Comparison of ENCODE assay signal across 40 cellular contexts in the genomic region with DNA sequence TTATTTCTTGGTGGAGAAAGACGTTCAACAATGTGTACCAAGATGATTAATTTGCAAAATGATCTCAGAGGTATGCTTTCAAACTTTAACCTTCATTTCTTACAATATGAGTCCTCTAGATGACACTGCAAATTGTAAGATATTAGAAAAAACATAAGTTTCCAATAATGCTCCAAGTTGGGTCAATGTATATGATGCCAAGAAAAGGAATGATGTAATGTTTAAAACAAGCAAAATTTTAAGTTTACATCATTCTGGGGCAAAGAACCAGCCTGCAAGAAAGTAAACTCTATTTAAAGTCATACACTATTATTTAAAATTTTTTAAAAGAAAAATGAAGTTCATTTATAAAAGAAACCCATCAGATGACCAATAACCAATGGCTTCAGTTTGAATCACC. TPM values are rescaled to one million over a fixed set of nuclear protein-coding genes. Genes with fewer than 3 reads are reported as not detected.
"Had no signal": no experiment of that assay in that cellular context is flagged by ENCODE, and none has a peak within 500 bp of the region (broad histone marks: within the 10 kb centered on the region; RNA-seq: fewer than 3 reads in every experiment).

No MANE protein-coding gene starts in this region.

- H3K27ac Mint-ChIP-seq: activated naive CD4-positive, alpha-beta T cell treated with anti-CD3 and anti-CD28 coated beads for 36 hours; activated naive CD4-positive, alpha-beta T cell treated with anti-CD3 and anti-CD28 coated beads, Interleukin-2, amount 10 ng/mL, durations not matched to agents 7 days and 5 days; activated naive CD4-positive, alpha-beta T cell treated with anti-CD3 and anti-CD28 coated beads, Interleukin-2, amount 50 U/mL, for 24 hours; activated naive CD4-positive, alpha-beta T cell treated with anti-CD3 and anti-CD28 coated beads, Interleukin-2, amount 50 U/mL, for 72 hours; activated naive CD8-positive, alpha-beta T cell; activated naive CD8-positive, alpha-beta T cell treated with anti-CD3 and anti-CD28 coated beads for 36 hours; activated naive CD8-positive, alpha-beta T cell treated with anti-CD3 and anti-CD28 coated beads, Interleukin-2, amount 10 ng/mL, durations not matched to agents 7 days and 5 days; activated naive CD8-positive, alpha-beta T cell treated with anti-CD3 and anti-CD28 coated beads, Interleukin-2, amount 50 U/mL, for 24 hours; activated T-cell treated with anti-CD3 and anti-CD28 coated beads, Interleukin-2, amount 50 U/mL, for 24 hours; activated T-cell treated with anti-CD3 and anti-CD28 coated beads, Interleukin-2, amount 50 U/mL, for 72 hours; activated T-helper 1 cell treated with anti-CD3 and anti-CD28 coated beads, Interleukin-12 subunit alpha, Interleukin-12 subunit beta, Interleukin-2, Interleukin-4 antibody, amounts not matched to agents 30 ng/mL and 10 ng/mL and 1 ng/mL, durations not matched to agents 14 hours and 24 hours and 36 hours; activated T-helper 17 cell treated with anti-CD3 and anti-CD28 coated beads, Interleukin-2, amount 50 U/mL, for 72 hours; activated T-helper 2 cell treated with anti-CD3 and anti-CD28 coated beads, Interferon-gamma antibody, Interleukin-2, Interleukin-4, amounts not matched to agents 10 μg/mL and 5 μg/mL and 100 μg/mL, durations not matched to agents 14 hours and 24 hours and 36 hours; brain had no signal

- FAIRE-seq: astrocyte, bronchial epithelial cell had no signal

- ATAC-seq: activated naive CD4-positive, alpha-beta T cell treated with anti-CD3 and anti-CD28 coated beads, Interleukin-2, amount 50 U/mL, for 72 hours; activated naive CD8-positive, alpha-beta T cell treated with anti-CD3 and anti-CD28 coated beads, Interleukin-2, amount 50 U/mL, for 24 hours; activated T-cell treated with anti-CD3 and anti-CD28 coated beads, Interleukin-2, amount 50 U/mL, for 4 hours; activated T-cell treated with anti-CD3 and anti-CD28 coated beads, Interleukin-2, amount 50 U/mL, for 72 hours; activated T-helper 17 cell treated with anti-CD3 and anti-CD28 coated beads, Interleukin-2, amount 50 U/mL, for 72 hours; body of pancreas had no signal

- H3K9me3 Mint-ChIP-seq: activated naive CD4-positive, alpha-beta T cell treated with anti-CD3 and anti-CD28 coated beads for 36 hours; activated naive CD4-positive, alpha-beta T cell treated with anti-CD3 and anti-CD28 coated beads, Interleukin-2, amount 10 ng/mL, durations not matched to agents 7 days and 5 days; activated naive CD4-positive, alpha-beta T cell treated with anti-CD3 and anti-CD28 coated beads, Interleukin-2, amount 50 U/mL, for 24 hours; activated naive CD4-positive, alpha-beta T cell treated with anti-CD3 and anti-CD28 coated beads, Interleukin-2, amount 50 U/mL, for 72 hours; activated naive CD8-positive, alpha-beta T cell treated with anti-CD3 and anti-CD28 coated beads for 36 hours; activated naive CD8-positive, alpha-beta T cell treated with anti-CD3 and anti-CD28 coated beads, Interleukin-2, amount 10 ng/mL, durations not matched to agents 7 days and 5 days; activated naive CD8-positive, alpha-beta T cell treated with anti-CD3 and anti-CD28 coated beads, Interleukin-2, amount 50 U/mL, for 24 hours; activated T-cell treated with anti-CD3 and anti-CD28 coated beads, Interleukin-2, amount 50 U/mL, for 24 hours; activated T-cell treated with anti-CD3 and anti-CD28 coated beads, Interleukin-2, amount 50 U/mL, for 4 hours; activated T-cell treated with anti-CD3 and anti-CD28 coated beads, Interleukin-2, amount 50 U/mL, for 72 hours; activated T-helper 1 cell treated with anti-CD3 and anti-CD28 coated beads, Interleukin-12 subunit alpha, Interleukin-12 subunit beta, Interleukin-2, Interleukin-4 antibody, amounts not matched to agents 30 ng/mL and 10 ng/mL and 1 ng/mL, durations not matched to agents 14 hours and 24 hours and 36 hours; activated T-helper 17 cell treated with anti-CD3 and anti-CD28 coated beads, Interleukin-2, amount 50 U/mL, for 72 hours; activated T-helper 2 cell treated with anti-CD3 and anti-CD28 coated beads, Interferon-gamma antibody, Interleukin-2, Interleukin-4, amounts not matched to agents 10 μg/mL and 5 μg/mL and 100 μg/mL, durations not matched to agents 14 hours and 24 hours and 36 hours; brain; central memory CD8-positive, alpha-beta T cell had no signal

- H3K27ac ChIP-seq: adrenal gland, ascending aorta, body of pancreas, brain microvascular endothelial cell, breast epithelium, cardiac muscle cell had no signal

- H3K36me3 Mint-ChIP-seq: activated naive CD4-positive, alpha-beta T cell treated with anti-CD3 and anti-CD28 coated beads, Interleukin-2, amount 10 ng/mL, durations not matched to agents 7 days and 5 days; activated naive CD4-positive, alpha-beta T cell treated with anti-CD3 and anti-CD28 coated beads, Interleukin-2, amount 50 U/mL, for 72 hours; activated naive CD8-positive, alpha-beta T cell; activated naive CD8-positive, alpha-beta T cell treated with anti-CD3 and anti-CD28 coated beads for 36 hours; activated naive CD8-positive, alpha-beta T cell treated with anti-CD3 and anti-CD28 coated beads, Interleukin-2, amount 10 ng/mL, durations not matched to agents 7 days and 5 days; brain had no signal

- H3K4me3 ChIP-seq: adrenal gland, ascending aorta, body of pancreas, breast epithelium, cardiac muscle cell had no signal

- H3K27me3 ChIP-seq: adrenal gland, ascending aorta, body of pancreas, brain microvascular endothelial cell, breast epithelium, cardiac muscle cell had no signal

- H3K4me3 Mint-ChIP-seq: activated naive CD4-positive, alpha-beta T cell treated with anti-CD3 and anti-CD28 coated beads for 36 hours; activated naive CD4-positive, alpha-beta T cell treated with anti-CD3 and anti-CD28 coated beads, Interleukin-2, amount 10 ng/mL, durations not matched to agents 7 days and 5 days; activated naive CD4-positive, alpha-beta T cell treated with anti-CD3 and anti-CD28 coated beads, Interleukin-2, amount 50 U/mL, for 24 hours; activated naive CD8-positive, alpha-beta T cell; activated naive CD8-positive, alpha-beta T cell treated with anti-CD3 and anti-CD28 coated beads for 36 hours; activated naive CD8-positive, alpha-beta T cell treated with anti-CD3 and anti-CD28 coated beads, Interleukin-2, amount 10 ng/mL, durations not matched to agents 7 days and 5 days; activated naive CD8-positive, alpha-beta T cell treated with anti-CD3 and anti-CD28 coated beads, Interleukin-2, amount 50 U/mL, for 24 hours; activated T-cell treated with anti-CD3 and anti-CD28 coated beads, Interleukin-2, amount 50 U/mL, for 24 hours; activated T-cell treated with anti-CD3 and anti-CD28 coated beads, Interleukin-2, amount 50 U/mL, for 4 hours; activated T-cell treated with anti-CD3 and anti-CD28 coated beads, Interleukin-2, amount 50 U/mL, for 72 hours; activated T-helper 1 cell treated with anti-CD3 and anti-CD28 coated beads, Interleukin-12 subunit alpha, Interleukin-12 subunit beta, Interleukin-2, Interleukin-4 antibody, amounts not matched to agents 30 ng/mL and 10 ng/mL and 1 ng/mL, durations not matched to agents 14 hours and 24 hours and 36 hours; activated T-helper 17 cell treated with anti-CD3 and anti-CD28 coated beads, Interleukin-2, amount 50 U/mL, for 72 hours; brain; central memory CD8-positive, alpha-beta T cell had no signal

- DNase-seq: activated effector memory CD4-positive, alpha-beta T cell treated with anti-CD3 and anti-CD28 coated beads, Interleukin-2, amount 50 U/mL, for 16 hours; activated effector memory CD4-positive, alpha-beta T cell treated with Interleukin-2 at 50 U/mL for 16 hours; activated gamma-delta T cell; activated gamma-delta T cell treated with Interleukin-2 at 50 U/mL for 16 hours; activated naive CD4-positive, alpha-beta T cell; activated naive CD4-positive, alpha-beta T cell treated with anti-CD3 and anti-CD28 coated beads for 36 hours; activated naive CD4-positive, alpha-beta T cell treated with anti-CD3 and anti-CD28 coated beads, Interleukin-2, amount 10 ng/mL, durations not matched to agents 7 days and 5 days; activated naive CD4-positive, alpha-beta T cell treated with anti-CD3 and anti-CD28 coated beads, Interleukin-2, amount 50 U/mL, for 16 hours; activated naive CD4-positive, alpha-beta T cell treated with Interleukin-2 at 50 U/mL for 16 hours; activated naive CD8-positive, alpha-beta T cell treated with anti-CD3 and anti-CD28 coated beads for 36 hours; activated naive CD8-positive, alpha-beta T cell treated with anti-CD3 and anti-CD28 coated beads, Interleukin-2, amount 10 ng/mL, durations not matched to agents 7 days and 5 days; activated naive CD8-positive, alpha-beta T cell treated with anti-CD3 and anti-CD28 coated beads, Interleukin-2, amount 50 U/mL, for 24 hours; activated T-cell treated with anti-CD3 and anti-CD28 coated beads, Interleukin-2, amount 50 U/mL, for 1 hour; activated T-cell treated with anti-CD3 and anti-CD28 coated beads, Interleukin-2, amount 50 U/mL, for 24 hours; activated T-cell treated with anti-CD3 and anti-CD28 coated beads, Interleukin-2, amount 50 U/mL, for 4 hours; activated T-cell treated with anti-CD3 and anti-CD28 coated beads, Interleukin-2, amount 50 U/mL, for 48 hours; activated T-cell treated with anti-CD3 and anti-CD28 coated beads, Interleukin-2, amount 50 U/mL, for 72 hours; adrenal gland; amniotic stem cell; amygdala; anterior cingulate cortex; aorta; body of pancreas; brain microvascular endothelial cell; caudate nucleus; central memory CD4-positive, alpha-beta T cell; cerebellar nuclear complex had no signal

- H3K36me3 ChIP-seq: adrenal gland, ascending aorta, brain microvascular endothelial cell, breast epithelium, cardiac muscle cell had no signal

- H3K9me3 ChIP-seq: adrenal gland, ascending aorta, body of pancreas, breast epithelium had no signal

- H3K27me3 Mint-ChIP-seq: activated naive CD4-positive, alpha-beta T cell treated with anti-CD3 and anti-CD28 coated beads, Interleukin-2, amount 10 ng/mL, durations not matched to agents 7 days and 5 days; activated T-helper 17 cell treated with anti-CD3 and anti-CD28 coated beads, Interleukin-2, amount 50 U/mL, for 72 hours; brain; central memory CD8-positive, alpha-beta T cell had no signal

- H3K4me1 ChIP-seq: adrenal gland, ascending aorta, body of pancreas, breast epithelium had no signal

- H3K4me1 Mint-ChIP-seq: activated naive CD4-positive, alpha-beta T cell treated with anti-CD3 and anti-CD28 coated beads, Interleukin-2, amount 10 ng/mL, durations not matched to agents 7 days and 5 days; activated naive CD4-positive, alpha-beta T cell treated with anti-CD3 and anti-CD28 coated beads, Interleukin-2, amount 50 U/mL, for 24 hours; activated naive CD8-positive, alpha-beta T cell treated with anti-CD3 and anti-CD28 coated beads for 36 hours; activated naive CD8-positive, alpha-beta T cell treated with anti-CD3 and anti-CD28 coated beads, Interleukin-2, amount 10 ng/mL, durations not matched to agents 7 days and 5 days; activated naive CD8-positive, alpha-beta T cell treated with anti-CD3 and anti-CD28 coated beads, Interleukin-2, amount 50 U/mL, for 24 hours; activated T-helper 17 cell treated with anti-CD3 and anti-CD28 coated beads, Interleukin-2, amount 50 U/mL, for 72 hours; brain; central memory CD8-positive, alpha-beta T cell had no signal

RNA-seq across cellular contexts. Expression of gene PRSS12, which starts 56.1 kb away (rescaled TPM):
- total RNA-seq: activated naive CD4-positive, alpha-beta T cell treated with anti-CD3 and anti-CD28 coated beads for 36 hours; activated naive CD8-positive, alpha-beta T cell treated with anti-CD3 and anti-CD28 coated beads for 36 hours; activated naive CD8-positive, alpha-beta T cell treated with anti-CD3 and anti-CD28 coated beads, Interleukin-2, amount 10 ng/mL, durations not matched to agents 7 days and 5 days; activated T-helper 1 cell treated with anti-CD3 and anti-CD28 coated beads, Interleukin-12 subunit alpha, Interleukin-12 subunit beta, Interleukin-2, Interleukin-4 antibody, amounts not matched to agents 30 ng/mL and 10 ng/mL and 1 ng/mL, durations not matched to agents 14 hours and 24 hours and 36 hours; activated T-helper 17 cell treated with anti-CD3 and anti-CD28 coated beads, Interleukin-2, amount 50 U/mL, for 72 hours; activated T-helper 2 cell treated with anti-CD3 and anti-CD28 coated beads, Interferon-gamma antibody, Interleukin-2, Interleukin-4, amounts not matched to agents 10 μg/mL and 5 μg/mL and 100 μg/mL, durations not matched to agents 14 hours and 24 hours and 36 hours; ascending aorta had no signal
